27 cellular contexts compared by ENCODE assay signal in genomic region chr17:82408288-82408937, GRCh38. TPM values are rescaled to one million over a fixed set of nuclear protein-coding genes. Genes with fewer than 3 reads are reported as not detected.
"Had no signal": no experiment of that assay in that cellular context is flagged by ENCODE, and none has a peak within 500 bp of the region (broad histone marks: within the 10 kb centered on the region; RNA-seq: fewer than 3 reads in every experiment).

No MANE protein-coding gene starts in this region.

- H3K27ac ChIP-seq: breast epithelium, prostate gland, skin epidermis, stomach had no signal

- H3K4me1 ChIP-seq: breast epithelium, prostate gland, stomach had no signal

- DNase-seq: activated CD4-positive, alpha-beta T cell treated with anti-CD3 and anti-CD28 coated beads, Interleukin-2, amount 10 ng/mL, durations not matched to agents 24 days and 14 days; activated CD4-positive, CD25-positive, alpha-beta regulatory T cell; activated CD8-positive, alpha-beta T cell treated with anti-CD3 and anti-CD28 coated beads for 36 hours; activated naive CD4-positive, alpha-beta T cell; activated naive CD8-positive, alpha-beta T cell treated with anti-CD3 and anti-CD28 coated beads for 36 hours; activated T-cell treated with anti-CD3 and anti-CD28 coated beads, Interleukin-2, amount 50 U/mL, for 1 hour; anterior cingulate cortex; cortex of kidney; effector CD4-positive, alpha-beta T cell; gastrocnemius medialis; heart right ventricle; mucosa of descending colon; natural killer cell; stimulated activated CD4-positive, alpha-beta T cell treated with anti-CD3 and anti-CD28 coated beads, Interleukin-4, amount 100 ng/mL, for 1 hour; stomach; T-helper 1 cell; T-helper 9 cell had no signal

- H3K9me3 ChIP-seq: breast epithelium, gastrocnemius medialis, heart right ventricle, mucosa of descending colon, prostate gland, right atrium auricular region, stomach had no signal

- H3K4me3 ChIP-seq: breast epithelium, gastrocnemius medialis, heart right ventricle, mucosa of descending colon, prostate gland, right atrium auricular region, skin epidermis, stomach had no signal

- H3K27me3 ChIP-seq: breast epithelium, gastrocnemius medialis, heart right ventricle, right atrium auricular region, stomach had no signal

- ATAC-seq: activated CD8-positive, alpha-beta T cell treated with anti-CD3 and anti-CD28 coated beads for 36 hours; activated T-helper 17 cell treated with anti-CD3 and anti-CD28 coated beads, Interleukin-2, amount 50 U/mL, for 72 hours; esophagus mucosa; mucosa of descending colon; natural killer cell; stimulated activated effector memory CD8-positive, alpha-beta T cell treated with anti-CD3 and anti-CD28 coated beads, Interleukin-12 subunit alpha, Interleukin-12 subunit beta, amount 100 ng/mL, for 72 hours had no signal

RNA-seq across cellular contexts. Expression of gene UTS2R, which starts 36.8 kb away (rescaled TPM):
- total RNA-seq: activated CD8-positive, alpha-beta T cell treated with anti-CD3 and anti-CD28 coated beads for 36 hours; activated naive CD8-positive, alpha-beta T cell treated with anti-CD3 and anti-CD28 coated beads for 36 hours; esophagus mucosa; gastrocnemius medialis; liver; mucosa of descending colon; omental fat pad; prostate gland; stomach; temporal lobe had no signal
- polyA plus RNA-seq: liver, stomach had no signal

RNA-seq across cellular contexts. Expression of gene TEX19, which starts 49.4 kb away (rescaled TPM):
- total RNA-seq: activated CD8-positive, alpha-beta T cell treated with anti-CD3 and anti-CD28 coated beads for 36 hours; breast epithelium; esophagus mucosa; heart right ventricle; mucosa of descending colon; natural killer cell; omental fat pad; right atrium auricular region; stomach; temporal lobe had no signal
- polyA plus RNA-seq: heart right ventricle, liver, stomach had no signal
